In the genomic region with DNA sequence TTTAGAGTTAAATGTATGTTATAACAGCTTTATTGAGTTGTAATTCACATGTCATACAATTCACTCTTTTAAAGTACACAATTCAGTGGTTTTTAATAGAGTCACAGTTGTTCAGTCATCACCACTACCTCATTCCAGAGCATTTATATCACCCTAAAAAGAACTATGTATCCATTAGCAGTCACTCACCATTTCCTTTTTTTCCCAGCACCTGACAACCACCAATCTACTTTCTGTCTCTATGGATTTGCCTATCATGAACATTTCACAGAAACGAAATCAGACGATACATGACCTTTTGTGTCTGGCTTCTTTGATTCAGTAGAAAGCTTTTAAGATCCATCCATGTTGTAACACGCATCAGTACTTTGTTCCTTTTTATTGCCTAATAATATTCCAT, we compare ENCODE assay signal across 19 cellular contexts. TPM values are rescaled to one million over a fixed set of nuclear protein-coding genes. Genes with fewer than 3 reads are reported as not detected.
"Had no signal": no experiment of that assay in that cellular context is flagged by ENCODE, and none has a peak within 500 bp of the region (broad histone marks: within the 10 kb centered on the region; RNA-seq: fewer than 3 reads in every experiment).

No MANE protein-coding gene starts in this region.

- H3K27me3 ChIP-seq: left lung had no signal

- H3K4me3 ChIP-seq: coronary artery, left lung, psoas muscle had no signal

- H3K9me3 ChIP-seq: left lung, psoas muscle had no signal

- H3K4me1 ChIP-seq: left lung, psoas muscle had no signal

- H3K36me3 ChIP-seq: left lung had no signal

- H3K27ac ChIP-seq: coronary artery, left lung, psoas muscle had no signal

- DNase-seq: activated CD4-positive, alpha-beta memory T cell treated with anti-CD3 and anti-CD28 coated beads for 36 hours; activated CD4-positive, alpha-beta T cell treated with anti-CD3 and anti-CD28 coated beads for 1 hour; activated effector memory CD4-positive, alpha-beta T cell treated with anti-CD3 and anti-CD28 coated beads, Interleukin-2, amount 50 U/mL, for 16 hours; activated naive CD8-positive, alpha-beta T cell treated with anti-CD3 and anti-CD28 coated beads for 36 hours; activated T-cell treated with anti-CD3 and anti-CD28 coated beads, Interleukin-2, amount 50 U/mL, for 4 hours; caudate nucleus; effector memory CD8-positive, alpha-beta T cell; head of caudate nucleus; left lung; nephron progenitor cell; psoas muscle; stimulated activated CD4-positive, alpha-beta T cell treated with anti-CD3 and anti-CD28 coated beads, Interleukin-12 subunit alpha, Interleukin-12 subunit beta, amount 100 ng/mL, for 4 hours; stimulated activated naive CD4-positive, alpha-beta T cell; substantia nigra; SW 1271; T-helper 9 cell; trophoblast cell had no signal

- ATAC-seq: activated T-cell treated with anti-CD3 and anti-CD28 coated beads, Interleukin-2, amount 50 U/mL, for 4 hours; effector memory CD8-positive, alpha-beta T cell; left lung; psoas muscle; sciatic nerve had no signal

RNA-seq across cellular contexts. Expression of a gene that starts 52.9 kb away (rescaled TPM):
- total RNA-seq: activated CD4-positive, alpha-beta memory T cell treated with anti-CD3 and anti-CD28 coated beads for 36 hours had no signal
